ENCODE assay signal across 9 cellular contexts in genomic region chr9:127965953-127966352, GRCh38. TPM values are rescaled to one million over a fixed set of nuclear protein-coding genes. Genes with fewer than 3 reads are reported as not detected.
DNase-seq lines count a peak whose midpoint lies in the region; ATAC-seq and TF ChIP-seq lines count a peak whose summit lies in the region.
"Had no signal": no experiment of that assay in that cellular context is flagged by ENCODE, and none has a peak within 500 bp of the region (broad histone marks: within the 10 kb centered on the region; RNA-seq: fewer than 3 reads in every experiment).

No MANE protein-coding gene starts in this region.

- H3K4me3 ChIP-seq in Karpas-422 (ENCODE audit: low read length) (no peak overlapping the region), adipocyte (ENCODE audit: low read length) (no peak overlapping the region), stomach smooth muscle (ENCODE audit: low read length in 2 of 2) (peak overlapping the region; percentile 15 to 62)

- H4K20me1 ChIP-seq in Karpas-422 (ENCODE audit: insufficient read depth, low read depth, low read length) = peaks cover 67% of the 10 kb centered on the region

- DNase-seq in Karpas-422 (no peak), adipocyte (ENCODE audit: low read depth) (no peak), left lobe of liver (ENCODE audit: low spot score) (no peak), activated gamma-delta T cell (lab: John Stamatoyannopoulos, UW) (no peak), progenitor cell of endocrine pancreas (ENCODE audit: low spot score, unreplicated experiment) (no peak), SIG-M5 (lab: John Stamatoyannopoulos, UW) (no peak)

- no peaks in the 10 kb centered on the region for H3K9me3 ChIP-seq in Karpas-422 (ENCODE audit: low read length)
- no peaks in the 10 kb centered on the region for H3K9me3 ChIP-seq in adipocyte (ENCODE audit: control insufficient read depth, low read length)
- H3K9me3 ChIP-seq in stomach smooth muscle (ENCODE audit: control insufficient read depth in 2 of 2, low read length in 2 of 2) = no peaks in the 10 kb centered on the region

- no peaks in the 10 kb centered on the region for H3K36me3 Mint-ChIP-seq in progenitor cell of endocrine pancreas (ENCODE audit: insufficient read depth)

- ATAC-seq in left lobe of liver = peak; percentile 4
- no peak for ATAC-seq in GM19035 (IDR thresholded peaks at IDR 0.05; ENCODE audit: unreplicated experiment)

- no peak overlapping the region for H3K4me3 Mint-ChIP-seq in progenitor cell of endocrine pancreas (ENCODE audit: low read depth)

- H3K79me2 ChIP-seq in Karpas-422 (ENCODE audit: low read length) = no peaks in the 10 kb centered on the region

- H3K9me3 Mint-ChIP-seq in progenitor cell of endocrine pancreas (ENCODE audit: low read depth) = no peaks in the 10 kb centered on the region

- no peak overlapping the region for H3K27ac Mint-ChIP-seq in progenitor cell of endocrine pancreas

- no peaks in the 10 kb centered on the region for H3K36me3 ChIP-seq in Karpas-422 (ENCODE audit: insufficient read depth, low read length)
- no peaks in the 10 kb centered on the region for H3K36me3 ChIP-seq in adipocyte (ENCODE audit: control insufficient read depth, insufficient read depth, low read length, severe bottlenecking)
- H3K36me3 ChIP-seq in stomach smooth muscle (ENCODE audit: control insufficient read depth in 2 of 2, insufficient read depth in 2 of 2, low read length in 2 of 2) = no peaks in the 10 kb centered on the region

- no peak overlapping the region for H2AFZ ChIP-seq in Karpas-422 (ENCODE audit: low read length)

- H3K4me1 ChIP-seq in Karpas-422 (ENCODE audit: low read length) (peaks cover 46% of the 10 kb centered on the region), adipocyte (ENCODE audit: control insufficient read depth, insufficient read depth, low read length) (peaks cover 61% of the 10 kb centered on the region), stomach smooth muscle (ENCODE audit: control insufficient read depth, insufficient read depth, low read length) (peaks cover 96% of the 10 kb centered on the region)

- TF ChIP-seq CTCF in progenitor cell of endocrine pancreas (IDR thresholded peaks at IDR 0.05; ENCODE audit: unreplicated experiment) = no peak

- H3K9ac ChIP-seq in Karpas-422 (ENCODE audit: low read length) (peak overlapping the region; percentile 45; the same call in 1 of the 2 replicates), adipocyte (ENCODE audit: low read length) (peak overlapping the region; percentile 62), stomach smooth muscle (ENCODE audit: low read length in 2 of 2) (peak overlapping the region; percentile 73 to 85)

- H3K27ac ChIP-seq in Karpas-422 (ENCODE audit: low read length) = no peak overlapping the region
- H3K27ac ChIP-seq in stomach smooth muscle (ENCODE audit: low read length) = peak overlapping the region; percentile 96
- H3K27ac ChIP-seq: HL-60 had no signal

- H3K27me3 ChIP-seq in Karpas-422 (ENCODE audit: low read length) (no peaks in the 10 kb centered on the region), adipocyte (replicated peaks; ENCODE audit: control insufficient read depth, insufficient read depth, low read length) (no peaks in the 10 kb centered on the region), stomach smooth muscle (ENCODE audit: control insufficient read depth in 1 of 2, insufficient read depth in 2 of 2, low read length in 2 of 2) (no peaks in the 10 kb centered on the region)

- no peaks in the 10 kb centered on the region for H3K9me2 ChIP-seq in Karpas-422 (replicated peaks; ENCODE audit: insufficient read depth, low read length)

- H3K27me3 Mint-ChIP-seq in progenitor cell of endocrine pancreas = no peaks in the 10 kb centered on the region

- peak overlapping the region; percentile 10 for H3K4me2 ChIP-seq in Karpas-422 (ENCODE audit: low read depth, low read length, poor library complexity, severe bottlenecking)

- peaks cover 17% of the 10 kb centered on the region for H3K4me1 Mint-ChIP-seq in progenitor cell of endocrine pancreas (ENCODE audit: low read depth)

RNA-seq across cellular contexts. Expression of gene EEIG1, which starts 14.8 kb away (rescaled TPM):
- total RNA-seq in Karpas-422 (2014; rRNA removed; shearing (Covaris generic); ENCODE audit: low replicate concordance) = 6.9 and 10.1 TPM in 2 replicates
- 42.5 TPM for total RNA-seq in left lobe of liver
- 48.2 and 54.1 TPM in 2 replicates for total RNA-seq in progenitor cell of endocrine pancreas

RNA-seq across cellular contexts. Expression of gene DPM2, which starts 28.3 kb away (rescaled TPM):
- 21.5 and 34.4 TPM in 2 replicates for total RNA-seq in Karpas-422 (2014; rRNA removed; shearing (Covaris generic); ENCODE audit: low replicate concordance)
- total RNA-seq in left lobe of liver = 12.4 TPM
- total RNA-seq in progenitor cell of endocrine pancreas = 34.0 and 37.7 TPM in 2 replicates

RNA-seq across cellular contexts. Expression of gene PIP5KL1, which starts 35.4 kb away (rescaled TPM):
- 2.7 and 3.1 TPM in 2 replicates for total RNA-seq in Karpas-422 (2014; rRNA removed; shearing (Covaris generic); ENCODE audit: low replicate concordance)
- total RNA-seq in left lobe of liver (0.40 TPM), progenitor cell of endocrine pancreas (3.4 and 3.6 TPM in 2 replicates)

RNA-seq across cellular contexts. Expression of gene ST6GALNAC4, which starts 49.1 kb away (rescaled TPM):
- 23.5 and 41.6 TPM in 2 replicates for total RNA-seq in Karpas-422 (2014; rRNA removed; shearing (Covaris generic); ENCODE audit: low replicate concordance)
- 5.9 TPM for total RNA-seq in left lobe of liver
- 7.0 and 7.7 TPM in 2 replicates for total RNA-seq in progenitor cell of endocrine pancreas

Comparison
In these comparisons a context has a peak if more than half of its experiments do, and no peak if none do; other contexts are left out.
1. H3K4me3 ChIP-seq: peak in stomach smooth muscle (2 of 2); none in Karpas-422 (single experiment) and adipocyte (single experiment).
2. Peak in every context shown above with its lines, with median percentiles within 50 percentile points of each other: H3K9ac ChIP-seq.